ENCODE assay signal across 13 cellular contexts in the genomic region with DNA sequence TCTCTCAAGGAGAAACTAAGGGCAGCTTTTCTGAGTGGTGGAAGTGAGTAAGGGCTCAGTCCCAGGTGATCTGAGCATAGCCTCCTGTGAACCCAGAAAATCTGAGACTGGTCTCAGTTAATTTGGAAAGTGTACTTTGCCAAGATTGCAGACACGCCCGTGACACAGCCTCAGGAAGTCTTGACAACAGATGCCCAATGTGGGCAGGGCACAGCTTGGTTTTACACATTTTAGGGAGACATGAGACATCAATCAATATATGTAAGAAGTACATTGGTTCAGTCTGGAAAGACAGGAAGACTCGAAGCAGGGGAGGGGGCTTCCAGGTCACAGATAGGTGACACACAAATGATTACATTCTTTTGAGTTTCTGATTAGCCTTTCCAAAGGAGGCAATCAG. TPM values are rescaled to one million over a fixed set of nuclear protein-coding genes. Genes with fewer than 3 reads are reported as not detected.
DNase-seq lines count a peak whose midpoint lies in the region; ATAC-seq and TF ChIP-seq lines count a peak whose summit lies in the region.
"Had no signal": no experiment of that assay in that cellular context is flagged by ENCODE, and none has a peak within 500 bp of the region (broad histone marks: within the 10 kb centered on the region; RNA-seq: fewer than 3 reads in every experiment).

No MANE protein-coding gene starts in this region.

- no peak for TF ChIP-seq CTCF in DND-41 (IDR thresholded peaks at IDR 0.05; ENCODE audit: borderline replicate concordance, extremely low read depth, low read length, poor library complexity, severe bottlenecking)
- TF ChIP-seq CTCF in activated CD8-positive, alpha-beta T cell treated with anti-CD3 and anti-CD28 coated beads for 36 hours (IDR thresholded peaks at IDR 0.05) = no peak

- POLR2A ChIA-PET in activated CD8-positive, alpha-beta T cell treated with anti-CD3 and anti-CD28 coated beads for 36 hours (lab: Charles Lee) = interaction anchor here (0.8 kb wide), 1 partner anchor 21 kb away, joined by 3 read pairs; no protein-coding TSS in a partner anchor

- DNase-seq in activated CD8-positive, alpha-beta memory T cell treated with anti-CD3 and anti-CD28 coated beads, Interleukin-2, amount 10 ng/mL, durations not matched to agents 7 days and 5 days = no peak
- no peak for DNase-seq in activated CD8-positive, alpha-beta memory T cell treated with anti-CD3 and anti-CD28 coated beads, Interleukin-2, amount 50 U/mL, for 48 hours
- peak; percentile 56 for DNase-seq in DND-41
- no peak for DNase-seq in activated CD8-positive, alpha-beta T cell treated with anti-CD3 and anti-CD28 coated beads for 36 hours
- DNase-seq in sciatic nerve (ENCODE audit: low spot score) = peak; percentile 42
- no peak for DNase-seq in stimulated activated CD4-positive, alpha-beta T cell treated with anti-CD3 and anti-CD28 coated beads, Interleukin-4, amount 100 ng/mL, for 24 hours
- DNase-seq in DMS153 (lab: John Stamatoyannopoulos, UW) = no peak
- DNase-seq: CD8-positive, alpha-beta T cell; NCI-H1105; NCI-H2081; NCI-H2171 treated with DMSO at 0.1 percent for 48 hours; NCI-H446 treated with DMSO at 0.1 percent for 48 hours; Right ventricle myocardium superior had no signal

- ATAC-seq in activated CD8-positive, alpha-beta memory T cell treated with anti-CD3 and anti-CD28 coated beads, Interleukin-2, amount 10 ng/mL, durations not matched to agents 7 days and 5 days = no peak
- ATAC-seq in DND-41 (ENCODE audit: insufficient read depth, low read depth) (peak; percentile 21), sciatic nerve (no peak)
- no peak for ATAC-seq in activated CD8-positive, alpha-beta T cell treated with anti-CD3 and anti-CD28 coated beads for 36 hours
- ATAC-seq: CD8-positive, alpha-beta T cell had no signal

- no peaks in the 10 kb centered on the region for H3K36me3 ChIP-seq in DND-41 (ENCODE audit: insufficient read depth, low read length)

- H3K4me3 ChIP-seq in DND-41 (ENCODE audit: low read depth in 1 of 2, low read length in 2 of 2) = peak overlapping the region in 1 of 2 experiments; percentile 63; a peak in 3 of 4 replicates

- peaks cover 2% of the 10 kb centered on the region for H3K79me2 ChIP-seq in DND-41 (ENCODE audit: insufficient read depth, low read length)

- peaks cover 34% of the 10 kb centered on the region for H3K4me1 ChIP-seq in DND-41 (ENCODE audit: insufficient read depth, low read length)

- peak overlapping the region; percentile 95 for H2AFZ ChIP-seq in DND-41 (ENCODE audit: low read depth, low read length)

- no peaks in the 10 kb centered on the region for H3K9me3 ChIP-seq in DND-41 (ENCODE audit: insufficient read depth, low read length, severe bottlenecking)

- H3K4me1 Mint-ChIP-seq in activated CD8-positive, alpha-beta memory T cell treated with anti-CD3 and anti-CD28 coated beads, Interleukin-2, amount 10 ng/mL, durations not matched to agents 7 days and 5 days = peaks cover 36% of the 10 kb centered on the region
- H3K4me1 Mint-ChIP-seq in activated CD8-positive, alpha-beta T cell treated with anti-CD3 and anti-CD28 coated beads for 36 hours (ENCODE audit: low read depth) = peaks cover 13% of the 10 kb centered on the region

- peaks cover 19% of the 10 kb centered on the region for H3K27me3 Mint-ChIP-seq in activated CD8-positive, alpha-beta memory T cell treated with anti-CD3 and anti-CD28 coated beads, Interleukin-2, amount 10 ng/mL, durations not matched to agents 7 days and 5 days
- peaks cover 9% of the 10 kb centered on the region for H3K27me3 Mint-ChIP-seq in activated CD8-positive, alpha-beta T cell treated with anti-CD3 and anti-CD28 coated beads for 36 hours

- H3K9ac ChIP-seq in DND-41 (ENCODE audit: low read depth, low read length) = peak overlapping the region; percentile 59

- H3K4me2 ChIP-seq in DND-41 (ENCODE audit: insufficient read depth, low read length) = peak overlapping the region; percentile 78

- peak overlapping the region; percentile 97 for H3K27ac ChIP-seq in DND-41 (ENCODE audit: low read length)

- H4K20me1 ChIP-seq in DND-41 (ENCODE audit: insufficient read depth, low read length) = no peaks in the 10 kb centered on the region

- intact Hi-C loops in activated CD8-positive, alpha-beta T cell treated with anti-CD3 and anti-CD28 coated beads for 36 hours (cut with micrococcal nuclease) = no loop called here
- intact Hi-C loops in sciatic nerve (cut with DNase I) = no loop called here

- peak overlapping the region; percentile 92 for H3K27ac Mint-ChIP-seq in activated CD8-positive, alpha-beta memory T cell treated with anti-CD3 and anti-CD28 coated beads, Interleukin-2, amount 10 ng/mL, durations not matched to agents 7 days and 5 days
- H3K27ac Mint-ChIP-seq in activated CD8-positive, alpha-beta T cell treated with anti-CD3 and anti-CD28 coated beads for 36 hours = peak overlapping the region; percentile 77
- H3K27ac Mint-ChIP-seq: CD8-positive, alpha-beta T cell had no signal

- H3K36me3 Mint-ChIP-seq in activated CD8-positive, alpha-beta memory T cell treated with anti-CD3 and anti-CD28 coated beads, Interleukin-2, amount 10 ng/mL, durations not matched to agents 7 days and 5 days = peaks cover 6% of the 10 kb centered on the region
- H3K36me3 Mint-ChIP-seq in activated CD8-positive, alpha-beta T cell treated with anti-CD3 and anti-CD28 coated beads for 36 hours (ENCODE audit: low read depth) = no peaks in the 10 kb centered on the region
- H3K36me3 Mint-ChIP-seq: CD8-positive, alpha-beta T cell had no signal

- CTCF ChIA-PET in activated CD8-positive, alpha-beta memory T cell treated with anti-CD3 and anti-CD28 coated beads, Interleukin-2, amount 10 ng/mL, durations not matched to agents 7 days and 5 days (lab: Charles Lee) = interaction anchor here (1.0 to 3.8 kb wide), 8 partner anchors 10 to 85 kb away, joined by 3 to 44 read pairs (median 8); a partner anchor contains a TSS
- CTCF ChIA-PET in activated CD8-positive, alpha-beta T cell treated with anti-CD3 and anti-CD28 coated beads for 36 hours (lab: Charles Lee) = interaction anchor here (1.1 to 2.5 kb wide), 3 partner anchors 9 to 62 kb away, joined by 6 to 18 read pairs (median 9); no protein-coding TSS in a partner anchor

- H3K9me3 Mint-ChIP-seq in activated CD8-positive, alpha-beta memory T cell treated with anti-CD3 and anti-CD28 coated beads, Interleukin-2, amount 10 ng/mL, durations not matched to agents 7 days and 5 days (ENCODE audit: low read depth) = peaks cover 2% of the 10 kb centered on the region
- H3K9me3 Mint-ChIP-seq in activated CD8-positive, alpha-beta T cell treated with anti-CD3 and anti-CD28 coated beads for 36 hours = no peaks in the 10 kb centered on the region
- H3K9me3 Mint-ChIP-seq: CD8-positive, alpha-beta T cell had no signal

- no peaks in the 10 kb centered on the region for H3K27me3 ChIP-seq in DND-41 (ENCODE audit: insufficient read depth, low read length, poor library complexity)

- peak overlapping the region; percentile 76 for H3K4me3 Mint-ChIP-seq in activated CD8-positive, alpha-beta memory T cell treated with anti-CD3 and anti-CD28 coated beads, Interleukin-2, amount 10 ng/mL, durations not matched to agents 7 days and 5 days
- H3K4me3 Mint-ChIP-seq in activated CD8-positive, alpha-beta T cell treated with anti-CD3 and anti-CD28 coated beads for 36 hours = peak overlapping the region; percentile 18
- H3K4me3 Mint-ChIP-seq: CD8-positive, alpha-beta T cell had no signal

RNA-seq across cellular contexts. Expression of a gene that starts 13.5 kb away (rescaled TPM):
- 10 to 100 TPM; 22.5 to 23.3 TPM for total RNA-seq in activated CD8-positive, alpha-beta memory T cell treated with anti-CD3 and anti-CD28 coated beads, Interleukin-2, amount 10 ng/mL, durations not matched to agents 7 days and 5 days
- 10 to 100 TPM; 12.3 to 15.7 TPM for total RNA-seq in activated CD8-positive, alpha-beta T cell treated with anti-CD3 and anti-CD28 coated beads for 36 hours
- 74.2 TPM for total RNA-seq in sciatic nerve

RNA-seq across cellular contexts. Expression of a gene that starts 28.8 kb away (rescaled TPM):
- total RNA-seq in activated CD8-positive, alpha-beta memory T cell treated with anti-CD3 and anti-CD28 coated beads, Interleukin-2, amount 10 ng/mL, durations not matched to agents 7 days and 5 days = 10 to 100 TPM; 15.2 to 15.7 TPM
- 1 to 10 TPM; 9.3 to 9.4 TPM for total RNA-seq in activated CD8-positive, alpha-beta T cell treated with anti-CD3 and anti-CD28 coated beads for 36 hours
- total RNA-seq in sciatic nerve = 12.0 TPM

RNA-seq across cellular contexts. Expression of a gene that starts 51.7 kb away (rescaled TPM):
- total RNA-seq in activated CD8-positive, alpha-beta memory T cell treated with anti-CD3 and anti-CD28 coated beads, Interleukin-2, amount 10 ng/mL, durations not matched to agents 7 days and 5 days = under 1 TPM; 0.42 to 0.73 TPM
- total RNA-seq in activated CD8-positive, alpha-beta T cell treated with anti-CD3 and anti-CD28 coated beads for 36 hours = 1 to 10 TPM; 1.4 to 1.8 TPM
- 285 TPM for total RNA-seq in sciatic nerve

Comparison
In these comparisons a context has a peak if more than half of its experiments do, and no peak if none do; other contexts are left out.
1. DNase-seq: peak in DND-41 (single experiment) and sciatic nerve (single experiment); none in activated CD8-positive, alpha-beta memory T cell treated with anti-CD3 and anti-CD28 coated beads, Interleukin-2, amount 10 ng/mL, durations not matched to agents 7 days and 5 days (single experiment), activated CD8-positive, alpha-beta memory T cell treated with anti-CD3 and anti-CD28 coated beads, Interleukin-2, amount 50 U/mL, for 48 hours (single experiment), activated CD8-positive, alpha-beta T cell treated with anti-CD3 and anti-CD28 coated beads for 36 hours (single experiment), stimulated activated CD4-positive, alpha-beta T cell treated with anti-CD3 and anti-CD28 coated beads, Interleukin-4, amount 100 ng/mL, for 24 hours (single experiment) and DMS153 (single experiment).
2. RNA of a gene that starts 51.7 kb away (total RNA-seq): 285 TPM in sciatic nerve (single experiment); 1.4 to 1.8 TPM in activated CD8-positive, alpha-beta T cell treated with anti-CD3 and anti-CD28 coated beads for 36 hours and 0.42 to 0.73 TPM in activated CD8-positive, alpha-beta memory T cell treated with anti-CD3 and anti-CD28 coated beads, Interleukin-2, amount 10 ng/mL, durations not matched to agents 7 days and 5 days; every median in the first group is over 100 times any median in the second.